ENCODE assay signal across 1 cellular context in the genomic region with DNA sequence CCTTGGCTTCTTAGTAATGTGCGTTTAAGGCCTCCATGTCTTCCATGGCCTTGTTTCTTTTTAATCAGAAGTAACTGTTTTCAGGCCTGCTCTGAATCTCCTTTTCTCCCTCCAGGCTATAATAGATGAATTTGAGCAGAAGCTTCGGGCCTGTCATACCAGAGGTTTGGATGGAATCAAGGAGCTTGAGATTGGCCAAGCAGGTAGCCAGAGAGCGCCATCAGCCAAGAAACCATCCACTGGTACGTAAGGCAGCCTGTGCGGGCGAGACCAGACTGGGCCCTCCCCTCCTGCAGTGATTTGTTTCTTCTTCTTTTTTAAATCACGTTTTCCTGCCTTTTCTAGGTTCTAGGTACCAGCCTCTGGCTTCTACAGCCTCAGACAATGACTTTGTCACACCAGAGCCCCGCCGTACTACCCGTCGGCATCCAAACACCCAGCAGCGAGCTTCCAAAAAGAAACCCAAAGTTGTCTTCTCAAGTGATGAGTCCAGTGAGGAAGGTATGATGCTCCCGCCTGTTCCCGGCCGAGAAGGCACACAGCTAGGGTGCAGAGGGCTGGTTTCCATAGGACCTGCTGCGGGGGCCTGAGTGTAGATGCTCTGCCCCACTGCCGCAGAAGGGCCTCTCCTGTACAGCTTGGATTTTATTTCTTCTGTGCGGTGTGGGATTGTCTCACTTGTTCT.
TF ChIP-seq lines count a peak whose summit lies in the region.

No MANE protein-coding gene starts in this region.

TF ChIP-seq in GM23338, 12 proteins besides CTCF, POLR2A, EP300 and RAD21:
- TF ChIP-seq JUNB (IDR thresholded peaks at IDR 0.05; ENCODE audit: unreplicated experiment) (no peak), ZNF114 (CRISPR knock-in tag; IDR thresholded peaks at IDR 0.05) (no peak), ETS1 (IDR thresholded peaks at IDR 0.05) (no peak), ZNF331 (CRISPR knock-in tag; IDR thresholded peaks at IDR 0.05; ENCODE audit: low read depth) (no peak), EZH2 (IDR thresholded peaks at IDR 0.05; ENCODE audit: low read depth, unreplicated experiment) (no peak), NANOG (IDR thresholded peaks at IDR 0.05; ENCODE audit: borderline replicate concordance) (no peak)
- TF ChIP-seq, protein P1, sequence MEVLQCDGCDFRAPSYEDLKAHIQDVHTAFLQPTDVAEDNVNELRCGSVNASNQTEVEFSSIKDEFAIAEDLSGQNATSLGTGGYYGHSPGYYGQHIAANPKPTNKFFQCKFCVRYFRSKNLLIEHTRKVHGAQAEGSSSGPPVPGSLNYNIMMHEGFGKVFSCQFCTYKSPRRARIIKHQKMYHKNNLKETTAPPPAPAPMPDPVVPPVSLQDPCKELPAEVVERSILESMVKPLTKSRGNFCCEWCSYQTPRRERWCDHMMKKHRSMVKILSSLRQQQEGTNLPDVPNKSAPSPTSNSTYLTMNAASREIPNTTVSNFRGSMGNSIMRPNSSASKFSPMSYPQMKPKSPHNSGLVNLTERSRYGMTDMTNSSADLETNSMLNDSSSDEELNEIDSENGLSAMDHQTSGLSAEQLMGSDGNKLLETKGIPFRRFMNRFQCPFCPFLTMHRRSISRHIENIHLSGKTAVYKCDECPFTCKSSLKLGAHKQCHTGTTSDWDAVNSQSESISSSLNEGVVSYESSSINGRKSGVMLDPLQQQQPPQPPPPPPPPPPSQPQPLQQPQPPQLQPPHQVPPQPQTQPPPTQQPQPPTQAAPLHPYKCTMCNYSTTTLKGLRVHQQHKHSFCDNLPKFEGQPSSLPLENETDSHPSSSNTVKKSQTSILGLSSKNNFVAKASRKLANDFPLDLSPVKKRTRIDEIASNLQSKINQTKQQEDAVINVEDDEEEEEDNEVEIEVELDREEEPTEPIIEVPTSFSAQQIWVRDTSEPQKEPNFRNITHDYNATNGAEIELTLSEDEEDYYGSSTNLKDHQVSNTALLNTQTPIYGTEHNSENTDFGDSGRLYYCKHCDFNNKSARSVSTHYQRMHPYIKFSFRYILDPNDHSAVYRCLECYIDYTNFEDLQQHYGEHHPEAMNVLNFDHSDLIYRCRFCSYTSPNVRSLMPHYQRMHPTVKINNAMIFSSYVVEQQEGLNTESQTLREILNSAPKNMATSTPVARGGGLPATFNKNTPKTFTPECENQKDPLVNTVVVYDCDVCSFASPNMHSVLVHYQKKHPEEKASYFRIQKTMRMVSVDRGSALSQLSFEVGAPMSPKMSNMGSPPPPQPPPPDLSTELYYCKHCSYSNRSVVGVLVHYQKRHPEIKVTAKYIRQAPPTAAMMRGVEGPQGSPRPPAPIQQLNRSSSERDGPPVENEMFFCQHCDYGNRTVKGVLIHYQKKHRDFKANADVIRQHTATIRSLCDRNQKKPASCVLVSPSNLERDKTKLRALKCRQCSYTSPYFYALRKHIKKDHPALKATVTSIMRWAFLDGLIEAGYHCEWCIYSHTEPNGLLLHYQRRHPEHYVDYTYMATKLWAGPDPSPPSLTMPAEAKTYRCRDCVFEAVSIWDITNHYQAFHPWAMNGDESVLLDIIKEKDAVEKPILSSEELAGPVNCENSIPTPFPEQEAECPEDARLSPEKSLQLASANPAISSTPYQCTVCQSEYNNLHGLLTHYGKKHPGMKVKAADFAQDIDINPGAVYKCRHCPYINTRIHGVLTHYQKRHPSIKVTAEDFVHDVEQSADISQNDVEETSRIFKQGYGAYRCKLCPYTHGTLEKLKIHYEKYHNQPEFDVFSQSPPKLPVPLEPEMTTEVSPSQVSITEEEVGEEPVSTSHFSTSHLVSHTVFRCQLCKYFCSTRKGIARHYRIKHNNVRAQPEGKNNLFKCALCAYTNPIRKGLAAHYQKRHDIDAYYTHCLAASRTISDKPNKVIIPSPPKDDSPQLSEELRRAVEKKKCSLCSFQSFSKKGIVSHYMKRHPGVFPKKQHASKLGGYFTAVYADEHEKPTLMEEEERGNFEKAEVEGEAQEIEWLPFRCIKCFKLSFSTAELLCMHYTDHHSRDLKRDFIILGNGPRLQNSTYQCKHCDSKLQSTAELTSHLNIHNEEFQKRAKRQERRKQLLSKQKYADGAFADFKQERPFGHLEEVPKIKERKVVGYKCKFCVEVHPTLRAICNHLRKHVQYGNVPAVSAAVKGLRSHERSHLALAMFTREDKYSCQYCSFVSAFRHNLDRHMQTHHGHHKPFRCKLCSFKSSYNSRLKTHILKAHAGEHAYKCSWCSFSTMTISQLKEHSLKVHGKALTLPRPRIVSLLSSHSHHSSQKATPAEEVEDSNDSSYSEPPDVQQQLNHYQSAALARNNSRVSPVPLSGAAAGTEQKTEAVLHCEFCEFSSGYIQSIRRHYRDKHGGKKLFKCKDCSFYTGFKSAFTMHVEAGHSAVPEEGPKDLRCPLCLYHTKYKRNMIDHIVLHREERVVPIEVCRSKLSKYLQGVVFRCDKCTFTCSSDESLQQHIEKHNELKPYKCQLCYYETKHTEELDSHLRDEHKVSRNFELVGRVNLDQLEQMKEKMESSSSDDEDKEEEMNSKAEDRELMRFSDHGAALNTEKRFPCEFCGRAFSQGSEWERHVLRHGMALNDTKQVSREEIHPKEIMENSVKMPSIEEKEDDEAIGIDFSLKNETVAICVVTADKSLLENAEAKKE (CRISPR knock-in tag; IDR thresholded peaks at IDR 0.05), result no peak
